In genomic region chr18:48347756-48348326, GRCh38 we compare ENCODE assay signal across 28 cellular contexts.
"Had no signal": no experiment of that assay in that cellular context is flagged by ENCODE, and none has a peak within 500 bp of the region (broad histone marks: within the 10 kb centered on the region; RNA-seq: fewer than 3 reads in every experiment).

No MANE protein-coding gene starts in this region.

- H3K4me1 ChIP-seq: body of pancreas, breast epithelium, SJCRH30 had no signal

- H3K9me3 ChIP-seq: body of pancreas, breast epithelium, MG63, SJCRH30 had no signal

- H3K4me2 ChIP-seq: PC-9 had no signal

- H3K4me1 Mint-ChIP-seq: activated CD4-positive, alpha-beta T cell treated with anti-CD3 and anti-CD28 coated beads, Interleukin-2, amount 10 ng/mL, durations not matched to agents 24 days and 14 days; activated naive CD4-positive, alpha-beta T cell treated with anti-CD3 and anti-CD28 coated beads, Interleukin-2, amount 50 U/mL, for 24 hours; activated naive CD8-positive, alpha-beta T cell treated with anti-CD3 and anti-CD28 coated beads, Interleukin-2, amount 10 ng/mL, durations not matched to agents 7 days and 5 days; activated T-helper 17 cell treated with anti-CD3 and anti-CD28 coated beads, Interleukin-2, amount 50 U/mL, for 72 hours had no signal

- ATAC-seq: activated CD8-positive, alpha-beta T cell treated with anti-CD3 and anti-CD28 coated beads for 36 hours; activated T-cell treated with anti-CD3 and anti-CD28 coated beads, Interleukin-2, amount 50 U/mL, for 72 hours; activated T-helper 17 cell treated with anti-CD3 and anti-CD28 coated beads, Interleukin-2, amount 50 U/mL, for 72 hours; body of pancreas had no signal

- H2AFZ ChIP-seq: PC-9 had no signal

- H3K27ac ChIP-seq: body of pancreas, breast epithelium, PC-9, SJCRH30, SK-N-MC had no signal

- DNase-seq: activated CD4-positive, alpha-beta T cell treated with anti-CD3 and anti-CD28 coated beads, Interleukin-2, amount 10 ng/mL, durations not matched to agents 24 days and 14 days; activated CD4-positive, alpha-beta T cell treated with anti-CD3 and anti-CD28 coated beads, Interleukin-2, amount 50 U/mL, for 4 hours; activated CD8-positive, alpha-beta T cell treated with anti-CD3 and anti-CD28 coated beads for 36 hours; activated naive CD4-positive, alpha-beta T cell treated with Interleukin-2 at 50 U/mL for 16 hours; activated naive CD8-positive, alpha-beta T cell treated with anti-CD3 and anti-CD28 coated beads, Interleukin-2, amount 10 ng/mL, durations not matched to agents 7 days and 5 days; activated T-cell treated with anti-CD3 and anti-CD28 coated beads, Interleukin-2, amount 50 U/mL, for 1 hour; activated T-cell treated with anti-CD3 and anti-CD28 coated beads, Interleukin-2, amount 50 U/mL, for 72 hours; body of pancreas; central memory CD4-positive, alpha-beta T cell; Kasumi-1; KG1; MG63; NCI-H1048; NCI-H1105 treated with DMSO at 0.1 percent for 48 hours; NCI-H1436; NCI-H1694; NCI-H1930; NCI-H2081 treated with DMSO at 0.1 percent for 48 hours; NCI-H226; NCI-H446 treated with DMSO at 0.1 percent for 48 hours; NCI-H524; PC-9; SJCRH30; T1000 had no signal

- H3K4me3 Mint-ChIP-seq: activated CD4-positive, alpha-beta T cell treated with anti-CD3 and anti-CD28 coated beads, Interleukin-2, amount 10 ng/mL, durations not matched to agents 24 days and 14 days; activated CD8-positive, alpha-beta T cell treated with anti-CD3 and anti-CD28 coated beads for 36 hours; activated naive CD4-positive, alpha-beta T cell treated with anti-CD3 and anti-CD28 coated beads, Interleukin-2, amount 50 U/mL, for 24 hours; activated naive CD8-positive, alpha-beta T cell treated with anti-CD3 and anti-CD28 coated beads, Interleukin-2, amount 10 ng/mL, durations not matched to agents 7 days and 5 days; activated T-cell treated with anti-CD3 and anti-CD28 coated beads, Interleukin-2, amount 50 U/mL, for 72 hours; activated T-helper 17 cell treated with anti-CD3 and anti-CD28 coated beads, Interleukin-2, amount 50 U/mL, for 72 hours had no signal

- H3K36me3 ChIP-seq: breast epithelium, MG63, SJCRH30 had no signal

- H3K27ac Mint-ChIP-seq: activated CD4-positive, alpha-beta T cell treated with anti-CD3 and anti-CD28 coated beads, Interleukin-2, amount 10 ng/mL, durations not matched to agents 24 days and 14 days; activated CD8-positive, alpha-beta T cell treated with anti-CD3 and anti-CD28 coated beads for 36 hours; activated naive CD4-positive, alpha-beta T cell treated with anti-CD3 and anti-CD28 coated beads, Interleukin-2, amount 50 U/mL, for 24 hours; activated naive CD8-positive, alpha-beta T cell treated with anti-CD3 and anti-CD28 coated beads, Interleukin-2, amount 10 ng/mL, durations not matched to agents 7 days and 5 days; activated T-cell treated with anti-CD3 and anti-CD28 coated beads, Interleukin-2, amount 50 U/mL, for 72 hours; activated T-helper 17 cell treated with anti-CD3 and anti-CD28 coated beads, Interleukin-2, amount 50 U/mL, for 72 hours had no signal

- H3K4me3 ChIP-seq: body of pancreas, breast epithelium, MG63, PC-9, SJCRH30, SK-N-MC had no signal

- H3K9me3 Mint-ChIP-seq: activated CD4-positive, alpha-beta T cell treated with anti-CD3 and anti-CD28 coated beads, Interleukin-2, amount 10 ng/mL, durations not matched to agents 24 days and 14 days; activated CD8-positive, alpha-beta T cell treated with anti-CD3 and anti-CD28 coated beads for 36 hours; activated naive CD4-positive, alpha-beta T cell treated with anti-CD3 and anti-CD28 coated beads, Interleukin-2, amount 50 U/mL, for 24 hours; activated naive CD8-positive, alpha-beta T cell treated with anti-CD3 and anti-CD28 coated beads, Interleukin-2, amount 10 ng/mL, durations not matched to agents 7 days and 5 days; activated T-cell treated with anti-CD3 and anti-CD28 coated beads, Interleukin-2, amount 50 U/mL, for 72 hours; activated T-helper 17 cell treated with anti-CD3 and anti-CD28 coated beads, Interleukin-2, amount 50 U/mL, for 72 hours had no signal

- H3K27me3 ChIP-seq: body of pancreas, breast epithelium, MG63, SJCRH30 had no signal

- H3K27me3 Mint-ChIP-seq: activated CD8-positive, alpha-beta T cell treated with anti-CD3 and anti-CD28 coated beads for 36 hours had no signal

- H3K36me3 Mint-ChIP-seq: activated naive CD4-positive, alpha-beta T cell treated with anti-CD3 and anti-CD28 coated beads, Interleukin-2, amount 50 U/mL, for 24 hours; activated naive CD8-positive, alpha-beta T cell treated with anti-CD3 and anti-CD28 coated beads, Interleukin-2, amount 10 ng/mL, durations not matched to agents 7 days and 5 days had no signal
